Comparison of ENCODE assay signal across 12 cellular contexts in the genomic region with DNA sequence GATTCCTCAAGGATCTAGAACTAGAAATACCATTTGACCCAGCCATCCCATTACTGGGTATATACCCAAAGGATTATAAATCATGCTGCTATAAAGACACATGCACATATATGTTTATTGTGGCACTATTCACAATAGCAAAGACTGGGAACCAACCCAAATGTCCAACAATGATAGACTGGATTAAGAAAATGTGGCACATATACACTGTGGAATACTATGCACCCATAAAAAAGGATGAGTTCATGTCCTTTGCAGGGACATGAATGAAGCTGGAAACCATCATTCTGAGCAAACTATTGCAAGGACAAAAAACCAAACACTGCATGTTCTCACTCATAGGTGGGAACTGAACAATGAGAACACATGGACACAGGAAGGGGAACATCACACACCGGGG. TPM values are rescaled to one million over a fixed set of nuclear protein-coding genes. Genes with fewer than 3 reads are reported as not detected.
"Had no signal": no experiment of that assay in that cellular context is flagged by ENCODE, and none has a peak within 500 bp of the region (broad histone marks: within the 10 kb centered on the region; RNA-seq: fewer than 3 reads in every experiment).

No MANE protein-coding gene starts in this region.

RNA-seq across cellular contexts. Expression of a gene that starts 36.1 kb away (rescaled TPM):
- total RNA-seq: activated CD4-positive, alpha-beta memory T cell treated with anti-CD3 and anti-CD28 coated beads for 36 hours; activated CD4-positive, alpha-beta memory T cell treated with anti-CD3 and anti-CD28 coated beads, Interleukin-2, amount 10 ng/mL, durations not matched to agents 7 days and 5 days; activated CD4-positive, alpha-beta T cell treated with anti-CD3 and anti-CD28 coated beads for 36 hours; activated CD4-positive, alpha-beta T cell treated with anti-CD3 and anti-CD28 coated beads, Interleukin-2, amount 10 ng/mL, durations not matched to agents 24 days and 14 days; activated CD4-positive, alpha-beta T cell treated with anti-CD3 and anti-CD28 coated beads, Interleukin-2, amount 10 ng/mL, durations not matched to agents 7 days and 5 days; activated CD8-positive, alpha-beta memory T cell treated with anti-CD3 and anti-CD28 coated beads for 36 hours; activated CD8-positive, alpha-beta memory T cell treated with anti-CD3 and anti-CD28 coated beads, Interleukin-2, amount 10 ng/mL, durations not matched to agents 7 days and 5 days; activated CD8-positive, alpha-beta T cell treated with anti-CD3 and anti-CD28 coated beads for 36 hours; activated CD8-positive, alpha-beta T cell treated with anti-CD3 and anti-CD28 coated beads, Interleukin-2, amount 10 ng/mL, durations not matched to agents 7 days and 5 days; T-helper 1 cell treated with Interleukin-12 subunit alpha and Interleukin-12 subunit beta and Interleukin-4 antibody, amounts not matched to agents 30 ng/mL and 1 ng/mL, for 36 hours; T-helper 17 cell; T-helper 2 cell treated with Interferon-gamma antibody and Interleukin-4, amounts not matched to agents 100 ng/mL and 5 ng/mL, for 36 hours had no signal
